1 cellular context compared by ENCODE assay signal in genomic region chr1:83763281-83764095, GRCh38.
A peak's percentile ranks its signal among the peaks of the same experiment; 100 is the strongest.
TF ChIP-seq lines count a peak whose summit lies in the region.

No MANE protein-coding gene starts in this region.

TF ChIP-seq in HEK293, 187 proteins besides CTCF, POLR2A, EP300 and RAD21 (continued from another document):
- TF ChIP-seq, protein P1, sequence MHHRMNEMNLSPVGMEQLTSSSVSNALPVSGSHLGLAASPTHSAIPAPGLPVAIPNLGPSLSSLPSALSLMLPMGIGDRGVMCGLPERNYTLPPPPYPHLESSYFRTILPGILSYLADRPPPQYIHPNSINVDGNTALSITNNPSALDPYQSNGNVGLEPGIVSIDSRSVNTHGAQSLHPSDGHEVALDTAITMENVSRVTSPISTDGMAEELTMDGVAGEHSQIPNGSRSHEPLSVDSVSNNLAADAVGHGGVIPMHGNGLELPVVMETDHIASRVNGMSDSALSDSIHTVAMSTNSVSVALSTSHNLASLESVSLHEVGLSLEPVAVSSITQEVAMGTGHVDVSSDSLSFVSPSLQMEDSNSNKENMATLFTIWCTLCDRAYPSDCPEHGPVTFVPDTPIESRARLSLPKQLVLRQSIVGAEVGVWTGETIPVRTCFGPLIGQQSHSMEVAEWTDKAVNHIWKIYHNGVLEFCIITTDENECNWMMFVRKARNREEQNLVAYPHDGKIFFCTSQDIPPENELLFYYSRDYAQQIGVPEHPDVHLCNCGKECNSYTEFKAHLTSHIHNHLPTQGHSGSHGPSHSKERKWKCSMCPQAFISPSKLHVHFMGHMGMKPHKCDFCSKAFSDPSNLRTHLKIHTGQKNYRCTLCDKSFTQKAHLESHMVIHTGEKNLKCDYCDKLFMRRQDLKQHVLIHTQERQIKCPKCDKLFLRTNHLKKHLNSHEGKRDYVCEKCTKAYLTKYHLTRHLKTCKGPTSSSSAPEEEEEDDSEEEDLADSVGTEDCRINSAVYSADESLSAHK (tag by site-specific recombination; IDR thresholded peaks at IDR 0.05), result peak; percentile 78; the same call in 1 of the 2 replicates
- TF ChIP-seq, protein P2, sequence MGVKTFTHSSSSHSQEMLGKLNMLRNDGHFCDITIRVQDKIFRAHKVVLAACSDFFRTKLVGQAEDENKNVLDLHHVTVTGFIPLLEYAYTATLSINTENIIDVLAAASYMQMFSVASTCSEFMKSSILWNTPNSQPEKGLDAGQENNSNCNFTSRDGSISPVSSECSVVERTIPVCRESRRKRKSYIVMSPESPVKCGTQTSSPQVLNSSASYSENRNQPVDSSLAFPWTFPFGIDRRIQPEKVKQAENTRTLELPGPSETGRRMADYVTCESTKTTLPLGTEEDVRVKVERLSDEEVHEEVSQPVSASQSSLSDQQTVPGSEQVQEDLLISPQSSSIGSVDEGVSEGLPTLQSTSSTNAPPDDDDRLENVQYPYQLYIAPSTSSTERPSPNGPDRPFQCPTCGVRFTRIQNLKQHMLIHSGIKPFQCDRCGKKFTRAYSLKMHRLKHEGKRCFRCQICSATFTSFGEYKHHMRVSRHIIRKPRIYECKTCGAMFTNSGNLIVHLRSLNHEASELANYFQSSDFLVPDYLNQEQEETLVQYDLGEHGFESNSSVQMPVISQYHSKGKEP (tag by site-specific recombination; IDR thresholded peaks at IDR 0.05), result 0 out of 2 replicates have a peak, but pooled peaks have one; percentile 43
- TF ChIP-seq ZNF660 (tag by site-specific recombination; IDR thresholded peaks at IDR 0.05) (0 out of 2 replicates have a peak, but pooled peaks have one; percentile 12), ZSCAN23 (tag by site-specific recombination; IDR thresholded peaks at IDR 0.05) (no peak), SETDB1 (IDR thresholded peaks at IDR 0.05; ENCODE audit: insufficient read length, low read length) (no peak), REPIN1 (tag by site-specific recombination; IDR thresholded peaks at IDR 0.05; ENCODE audit: low read depth) (no peak)
